In the genomic region with DNA sequence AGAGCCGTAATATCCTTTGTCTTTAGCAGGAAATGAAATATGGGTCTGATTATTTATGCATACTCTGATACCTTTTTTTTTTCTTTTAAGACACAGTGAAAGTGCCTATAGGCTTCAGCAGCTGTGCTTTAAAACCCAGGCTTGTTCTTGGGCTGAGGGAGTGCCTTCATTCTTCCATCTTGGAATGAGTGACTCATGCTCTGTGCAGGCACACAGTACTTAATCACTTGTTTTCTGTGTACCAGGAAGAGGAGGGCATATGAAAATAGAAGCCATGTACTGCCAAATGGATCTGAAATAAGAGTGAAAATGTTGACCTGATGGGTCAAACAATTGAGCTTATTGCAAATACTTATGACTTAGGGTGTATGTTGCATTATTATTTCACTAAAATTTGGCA, we compare ENCODE assay signal across 10 cellular contexts. TPM values are rescaled to one million over a fixed set of nuclear protein-coding genes. Genes with fewer than 3 reads are reported as not detected.
DNase-seq lines count a peak whose midpoint lies in the region; ATAC-seq, FAIRE-seq and TF ChIP-seq lines count a peak whose summit lies in the region.
"Had no signal": no experiment of that assay in that cellular context is flagged by ENCODE, and none has a peak within 500 bp of the region (broad histone marks: within the 10 kb centered on the region; RNA-seq: fewer than 3 reads in every experiment).

No MANE protein-coding gene starts in this region.

- H3K4me3 ChIP-seq in fibroblast of lung (replicated peaks in 1 of 4; ENCODE audit: control extremely low read depth in 1 of 4, insufficient read depth in 1 of 4, low read depth in 3 of 4, low read length in 4 of 4) (no peak overlapping the region), gastrocnemius medialis (no peak overlapping the region)
- H3K4me3 ChIP-seq: right lobe of liver had no signal

- peak overlapping the region; percentile 7 for H2AFZ ChIP-seq in fibroblast of lung (ENCODE audit: low read length)

- no peaks in the 10 kb centered on the region for H3K27me3 ChIP-seq in fibroblast of lung (ENCODE audit: control insufficient read depth, insufficient read depth, low read length)
- H3K27me3 ChIP-seq in gastrocnemius medialis, result no peaks in the 10 kb centered on the region
- H3K27me3 ChIP-seq: right lobe of liver had no signal

- H3K4me2 ChIP-seq in fibroblast of lung (ENCODE audit: extremely low read depth, insufficient read depth, low read length), result peak overlapping the region; percentile 53

- H4K20me1 ChIP-seq in fibroblast of lung (ENCODE audit: control insufficient read depth, extremely low read depth, insufficient read depth, low read length), result no peaks in the 10 kb centered on the region

- H3K36me3 ChIP-seq in fibroblast of lung (ENCODE audit: control insufficient read depth, insufficient read depth, low read length) (no peaks in the 10 kb centered on the region), gastrocnemius medialis (no peaks in the 10 kb centered on the region)
- H3K36me3 ChIP-seq: right lobe of liver had no signal

- DNase-seq in DMS 273 (lab: John Stamatoyannopoulos, UW; ENCODE audit: unreplicated experiment), result peak; percentile 12
- DNase-seq in DMS 273 treated with DMSO at 0.1 percent for 48 hours (lab: John Stamatoyannopoulos, UW), result no peak
- peak; percentile 62 for DNase-seq in RCC 7860 (ENCODE audit: low spot score)
- DNase-seq in fibroblast of lung (ENCODE audit: low read depth in 2 of 2), result peak; percentile 88 to 91
- DNase-seq in gastrocnemius medialis, result peak; percentile 30 to 47
- DNase-seq in T-helper 1 cell, result no peak
- DNase-seq: right lobe of liver had no signal

- no peaks in the 10 kb centered on the region for H3K79me2 ChIP-seq in fibroblast of lung (ENCODE audit: control insufficient read depth, insufficient read depth, low read length)

- ATAC-seq in gastrocnemius medialis (peak; percentile 98 to 100), HG03469 (IDR thresholded peaks at IDR 0.05; ENCODE audit: unreplicated experiment) (no peak), GM18909 (IDR thresholded peaks at IDR 0.05; ENCODE audit: poor library complexity, unreplicated experiment) (no peak)

- TF ChIP-seq CTCF in fibroblast of lung (conservative IDR thresholded peaks at IDR 0.05 in 1 of 2, IDR thresholded peaks at IDR 0.05 in 1 of 2; ENCODE audit: low read depth in 1 of 2, low read length in 2 of 2) (no peak), gastrocnemius medialis (IDR thresholded peaks at IDR 0.05 in 4 of 5, conservative IDR thresholded peaks at IDR 0.05 in 1 of 5) (no peak)

- no peak for TF ChIP-seq POLR2A in gastrocnemius medialis (IDR thresholded peaks at IDR 0.05)

- H3K4me1 ChIP-seq in fibroblast of lung (ENCODE audit: control insufficient read depth, extremely low read depth, insufficient read depth, low read length), result no peaks in the 10 kb centered on the region
- peaks cover 47 to 48% of the 10 kb centered on the region in 2 donors for H3K4me1 ChIP-seq in gastrocnemius medialis
- H3K4me1 ChIP-seq: right lobe of liver had no signal

- H3K27ac ChIP-seq in fibroblast of lung (ENCODE audit: insufficient read depth, low read length) (peak overlapping the region; percentile 24), gastrocnemius medialis (peak overlapping the region; percentile 24 to 81 (median 60))
- H3K27ac ChIP-seq: 22Rv1, right lobe of liver had no signal

- H3K9me3 ChIP-seq in fibroblast of lung (ENCODE audit: control insufficient read depth, insufficient read depth, low read depth, low read length) (no peaks in the 10 kb centered on the region), gastrocnemius medialis (no peaks in the 10 kb centered on the region)
- H3K9me3 ChIP-seq: right lobe of liver had no signal

- intact Hi-C loops in gastrocnemius medialis (cut with DNase I; ENCODE audit: low total_unique reads), result no loop called here

- FAIRE-seq in RCC 7860 (lab: Jason Lieb, UNC), result peak; percentile 83

- H3K9ac ChIP-seq in fibroblast of lung (ENCODE audit: insufficient read depth, low read length), result no peak overlapping the region

- in situ Hi-C loops in gastrocnemius medialis (cut with MboI; ENCODE audit: low sequenced_read_pairs in 4 of 4), result loop anchor here in 1 of 4 donors (25.0 kb wide), 1 partner anchor 126 kb away; no protein-coding TSS in a partner anchor

RNA-seq across cellular contexts. Expression of gene INPP5F, which starts 12.0 kb away (rescaled TPM):
- total RNA-seq in fibroblast of lung (18.5 and 23.3 TPM in 2 replicates), gastrocnemius medialis (10 to 100 TPM in 2 of 4 donors, 1 to 10 TPM in 2; 8.7 to 11.6 (median 10.5) TPM)
- 15.0 and 19.0 TPM in 2 replicates for polyA plus RNA-seq in fibroblast of lung
- polyA plus RNA-seq in fibroblast of lung (2012), result 12.5 and 16.8 TPM in 2 replicates
- 3.1 and 13.7 TPM in 2 replicates for polyA minus RNA-seq in fibroblast of lung (ENCODE audit: low replicate concordance)

Comparison
In these comparisons a context has a peak if more than half of its experiments do, and no peak if none do; other contexts are left out.
1. DNase-seq: peak in DMS 273 (single experiment), RCC 7860 (single experiment), fibroblast of lung (2 of 2) and gastrocnemius medialis (2 of 2); none in DMS 273 treated with DMSO at 0.1 percent for 48 hours (single experiment) and T-helper 1 cell (0 of 5).
2. ATAC-seq: peak in gastrocnemius medialis (2 of 2); none in HG03469 (single experiment) and GM18909 (single experiment).